Comparison of ENCODE assay signal across 19 cellular contexts in genomic region chr10:7513455-7513854, GRCh38.
"Had no signal": no experiment of that assay in that cellular context is flagged by ENCODE, and none has a peak within 500 bp of the region (broad histone marks: within the 10 kb centered on the region; RNA-seq: fewer than 3 reads in every experiment).

No MANE protein-coding gene starts in this region.

- H3K4me3 ChIP-seq: ascending aorta, coronary artery, esophagus muscularis mucosa, gastroesophageal sphincter, heart left ventricle, mucosa of descending colon, spleen, thoracic aorta, upper lobe of left lung had no signal

- H3K27ac Mint-ChIP-seq: activated naive CD4-positive, alpha-beta T cell treated with anti-CD3 and anti-CD28 coated beads for 36 hours; memory B cell; stimulated activated naive B cell treated with anti-CD40 and anti-IgM and Interleukin-4, amounts not matched to agents 10 μg/mL and 1 μg/mL and 100 μg/mL, for 72 hours had no signal

- H3K27ac ChIP-seq: ascending aorta, coronary artery, esophagus muscularis mucosa, gastroesophageal sphincter, heart left ventricle, spleen, thoracic aorta, upper lobe of left lung had no signal

- H3K4me1 ChIP-seq: ascending aorta, esophagus muscularis mucosa, gastroesophageal sphincter, upper lobe of left lung had no signal

- H3K36me3 ChIP-seq: ascending aorta, esophagus muscularis mucosa, gastroesophageal sphincter, heart left ventricle, spleen, thoracic aorta, upper lobe of left lung had no signal

- ATAC-seq: activated T-cell treated with anti-CD3 and anti-CD28 coated beads, Interleukin-2, amount 50 U/mL, for 4 hours; gastroesophageal sphincter; heart left ventricle; mucosa of descending colon had no signal

- H3K4me3 Mint-ChIP-seq: activated naive CD4-positive, alpha-beta T cell treated with anti-CD3 and anti-CD28 coated beads for 36 hours; activated T-cell treated with anti-CD3 and anti-CD28 coated beads, Interleukin-2, amount 50 U/mL, for 4 hours; memory B cell; stimulated activated naive B cell treated with anti-CD40 and anti-IgM and Interleukin-4, amounts not matched to agents 10 μg/mL and 1 μg/mL and 100 μg/mL, for 72 hours had no signal

- H3K27me3 ChIP-seq: ascending aorta, upper lobe of left lung had no signal

- DNase-seq: activated CD4-positive, alpha-beta T cell treated with anti-CD3 and anti-CD28 coated beads, Interleukin-2, amount 50 U/mL, for 1 hour; activated CD4-positive, CD25-positive, alpha-beta regulatory T cell treated with anti-CD3 and anti-CD28 coated beads, Interleukin-2, amount 50 U/mL, for 72 hours; activated CD8-positive, alpha-beta memory T cell treated with anti-CD3 and anti-CD28 coated beads, Interleukin-2, amount 50 U/mL, for 4 hours; activated naive CD4-positive, alpha-beta T cell treated with anti-CD3 and anti-CD28 coated beads for 36 hours; activated T-cell treated with anti-CD3 and anti-CD28 coated beads, Interleukin-2, amount 50 U/mL, for 4 hours; heart left ventricle; mucosa of descending colon; naive B cell; posterior cingulate gyrus; retina; spleen; stimulated activated naive B cell treated with anti-CD40 and anti-IgM and Interleukin-4, amounts not matched to agents 10 μg/mL and 1 μg/mL and 100 μg/mL, for 72 hours; upper lobe of left lung had no signal

- H3K9me3 ChIP-seq: ascending aorta, mucosa of descending colon, thoracic aorta, upper lobe of left lung had no signal
